17 cellular contexts compared by ENCODE assay signal in the genomic region with DNA sequence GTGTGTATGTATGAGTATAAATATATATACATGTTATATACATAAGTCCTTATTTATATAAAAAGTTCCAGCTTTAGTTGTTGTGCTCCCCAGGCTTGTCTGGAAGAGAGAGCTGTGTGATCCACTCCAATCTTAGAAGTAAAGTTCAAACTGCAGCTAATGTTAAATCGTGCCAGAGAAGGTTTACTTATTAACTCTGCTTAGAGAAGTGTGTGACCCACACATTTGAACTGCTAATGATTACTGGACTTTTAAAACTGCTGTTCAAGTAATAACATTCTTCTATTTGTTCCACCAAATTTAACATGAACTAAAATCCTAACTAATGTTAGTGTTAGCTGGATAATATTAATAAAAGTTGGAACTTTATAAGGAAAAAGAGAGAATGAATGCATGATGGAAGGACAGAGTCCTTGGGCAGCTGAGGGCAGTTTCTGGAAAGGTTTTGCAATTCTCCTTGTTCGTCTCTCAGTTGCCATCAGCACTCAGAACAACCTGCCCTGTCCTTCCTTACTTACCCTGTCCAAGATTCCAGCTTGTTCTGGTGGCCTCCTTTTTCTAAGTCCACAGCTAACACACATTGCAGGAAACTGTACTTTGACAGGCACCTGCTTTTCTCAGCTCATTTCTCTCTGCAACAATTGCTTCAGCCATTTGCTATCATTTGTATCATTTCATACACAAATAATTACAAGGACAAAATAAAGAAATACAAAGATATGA.
DNase-seq lines count a peak whose midpoint lies in the region; ATAC-seq, FAIRE-seq and TF ChIP-seq lines count a peak whose summit lies in the region.
"Had no signal": no experiment of that assay in that cellular context is flagged by ENCODE, and none has a peak within 500 bp of the region (broad histone marks: within the 10 kb centered on the region; RNA-seq: fewer than 3 reads in every experiment).

No MANE protein-coding gene starts in this region.

- TF ChIP-seq CTCF in pancreas (IDR thresholded peaks at IDR 0.05): no peak

- H3K4me3 Mint-ChIP-seq in effector memory CD8-positive, alpha-beta T cell: no peak overlapping the region
- H3K4me3 Mint-ChIP-seq: activated naive CD4-positive, alpha-beta T cell treated with anti-CD3 and anti-CD28 coated beads for 36 hours; CD8-positive, alpha-beta T cell; stimulated activated memory B cell treated with anti-CD40 and anti-IgM and Interleukin-4, amounts not matched to agents 10 μg/mL and 1 μg/mL and 100 μg/mL, for 72 hours had no signal

- WGBS in pancreas, 2 donors: 2 to 4% methylated on average over 2 of the region's 2 CpGs

- no peak overlapping the region for H3K4me3 ChIP-seq in pancreas

- ATAC-seq in GM18870 (IDR thresholded peaks at IDR 0.05; ENCODE audit: unreplicated experiment) (peak; percentile 53), HG03108 (IDR thresholded peaks at IDR 0.05; ENCODE audit: unreplicated experiment) (peak; percentile 62), pancreas (peak; percentile 89 to 94 (median 91)), HG03520 (IDR thresholded peaks at IDR 0.05; ENCODE audit: unreplicated experiment) (no peak)
- ATAC-seq in effector memory CD8-positive, alpha-beta T cell (replicated peaks): no peak
- ATAC-seq: CD8-positive, alpha-beta T cell; stimulated activated memory B cell treated with anti-CD40 and anti-IgM and Interleukin-4, amounts not matched to agents 10 μg/mL and 1 μg/mL and 100 μg/mL, for 72 hours had no signal

- DNase-seq in pancreas (peak in 1 of 6 donors; percentile 42), hypothalamus (lab: John Stamatoyannopoulos, UW) (no peak), HTR-8/SVneo (ENCODE audit: insufficient read length, low spot score) (no peak)
- no peak for DNase-seq in effector memory CD8-positive, alpha-beta T cell
- DNase-seq: activated naive CD4-positive, alpha-beta T cell treated with anti-CD3 and anti-CD28 coated beads for 36 hours; CD8-positive, alpha-beta T cell; IMR-90; midbrain; NCI-H1436; NCI-H69; SIG-M5; stimulated activated CD4-positive, alpha-beta T cell treated with anti-CD3 and anti-CD28 coated beads, Interleukin-2, amount 100 ng/mL, for 48 hours had no signal

- H3K27ac ChIP-seq in pancreas: peak overlapping the region in 3 of 4 donors; percentile 4 to 78 (median 75)

- H3K9me3 Mint-ChIP-seq in effector memory CD8-positive, alpha-beta T cell: no peaks in the 10 kb centered on the region
- H3K9me3 Mint-ChIP-seq: activated naive CD4-positive, alpha-beta T cell treated with anti-CD3 and anti-CD28 coated beads for 36 hours; CD8-positive, alpha-beta T cell; stimulated activated memory B cell treated with anti-CD40 and anti-IgM and Interleukin-4, amounts not matched to agents 10 μg/mL and 1 μg/mL and 100 μg/mL, for 72 hours had no signal

- FAIRE-seq in colon (lab: Jason Lieb, UNC): peak; percentile 61
- FAIRE-seq in pancreas (lab: Jason Lieb, UNC): peak; percentile 20
- no peak for FAIRE-seq in HTR-8/SVneo (lab: Jason Lieb, UNC)

- H3K36me3 ChIP-seq in pancreas: no peaks in the 10 kb centered on the region

- H3K9me3 ChIP-seq in pancreas: no peaks in the 10 kb centered on the region

- no peaks in the 10 kb centered on the region for H3K36me3 Mint-ChIP-seq in effector memory CD8-positive, alpha-beta T cell (ENCODE audit: insufficient read depth)
- H3K36me3 Mint-ChIP-seq: CD8-positive, alpha-beta T cell; stimulated activated memory B cell treated with anti-CD40 and anti-IgM and Interleukin-4, amounts not matched to agents 10 μg/mL and 1 μg/mL and 100 μg/mL, for 72 hours had no signal

- no peaks in the 10 kb centered on the region for H3K27me3 Mint-ChIP-seq in effector memory CD8-positive, alpha-beta T cell
- H3K27me3 Mint-ChIP-seq: stimulated activated memory B cell treated with anti-CD40 and anti-IgM and Interleukin-4, amounts not matched to agents 10 μg/mL and 1 μg/mL and 100 μg/mL, for 72 hours had no signal

- peaks cover 16 to 41% (median 36%) of the 10 kb centered on the region in 3 donors for H3K4me1 ChIP-seq in pancreas

- H3K27me3 ChIP-seq in pancreas: no peaks in the 10 kb centered on the region

- no peak overlapping the region for H3K27ac Mint-ChIP-seq in effector memory CD8-positive, alpha-beta T cell
- H3K27ac Mint-ChIP-seq: activated naive CD4-positive, alpha-beta T cell treated with anti-CD3 and anti-CD28 coated beads for 36 hours; CD8-positive, alpha-beta T cell; stimulated activated memory B cell treated with anti-CD40 and anti-IgM and Interleukin-4, amounts not matched to agents 10 μg/mL and 1 μg/mL and 100 μg/mL, for 72 hours had no signal

- H3K4me1 Mint-ChIP-seq in effector memory CD8-positive, alpha-beta T cell (ENCODE audit: low read depth in 2 of 2): peaks cover 7 to 11% of the 10 kb centered on the region in 2 donors

- intact Hi-C loops in pancreas (cut with DNase I): no loop called here

Comparison
In these comparisons a context has a peak if more than half of its experiments do, and no peak if none do; other contexts are left out.
1. ATAC-seq: peak in GM18870 (single experiment), HG03108 (single experiment) and pancreas (4 of 4); none in effector memory CD8-positive, alpha-beta T cell (single experiment) and HG03520 (single experiment).